21 cellular contexts compared by ENCODE assay signal in the genomic region with DNA sequence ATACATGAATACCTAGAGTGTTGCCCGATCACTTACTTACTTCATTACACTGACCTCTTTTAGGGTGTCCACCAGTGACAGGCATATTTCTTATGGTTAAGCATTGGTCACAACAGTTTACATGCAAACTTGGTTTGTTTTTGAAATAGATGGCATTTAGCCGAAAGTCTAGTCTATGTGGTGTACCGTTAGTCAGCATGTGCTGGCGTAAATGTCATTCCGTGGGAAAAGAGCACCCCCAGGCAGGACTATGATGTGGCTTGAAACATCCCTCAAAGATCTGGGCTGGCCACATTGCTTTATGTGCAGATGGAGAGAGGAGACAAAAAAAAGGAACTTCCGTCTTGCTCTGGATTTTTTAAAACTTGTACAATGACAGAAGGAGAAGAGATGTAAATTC.
DNase-seq lines count a peak whose midpoint lies in the region; ATAC-seq and TF ChIP-seq lines count a peak whose summit lies in the region.
"Had no signal": no experiment of that assay in that cellular context is flagged by ENCODE, and none has a peak within 500 bp of the region (broad histone marks: within the 10 kb centered on the region; RNA-seq: fewer than 3 reads in every experiment).

No MANE protein-coding gene starts in this region.

- WGBS in upper lobe of left lung, 2 donors = 81% methylated on average over 6 of the region's 6 CpGs

- no peaks in the 10 kb centered on the region for H3K27me3 ChIP-seq in upper lobe of left lung
- H3K27me3 ChIP-seq: BLaER1 treated with 17β-estradiol and CSF1 and Interleukin-3, amounts not matched to agents 10 nM and 100 nM; gastroesophageal sphincter; spleen had no signal

- no peak overlapping the region for H3K27ac ChIP-seq in upper lobe of left lung
- H3K27ac ChIP-seq: BLaER1 treated with 17β-estradiol and CSF1 and Interleukin-3, amounts not matched to agents 10 nM and 100 nM; gastroesophageal sphincter; spleen had no signal

- no peak for ATAC-seq in upper lobe of left lung (ENCODE audit: low FRiP score in 2 of 2)
- no peak for ATAC-seq in HG02798 (IDR thresholded peaks at IDR 0.05; ENCODE audit: poor library complexity, unreplicated experiment)
- ATAC-seq: gastroesophageal sphincter had no signal

- peak; percentile 12 for DNase-seq in CMK (ENCODE audit: low read depth)
- peak; percentile 41 for DNase-seq in HT1080 (ENCODE audit: low read depth)
- DNase-seq in amniotic epithelial cell (ENCODE audit: low read depth) = peak; percentile 50
- peak; percentile 66 to 85 for DNase-seq in foreskin fibroblast
- DNase-seq in UCSD-AML1 (lab: John Stamatoyannopoulos, UW; ENCODE audit: unreplicated experiment) = no peak
- DNase-seq in SW480 (ENCODE audit: low spot score) = no peak
- DNase-seq in upper lobe of left lung = no peak
- DNase-seq: activated CD4-positive, alpha-beta T cell treated with anti-CD3 and anti-CD28 coated beads for 48 hours; activated CD8-positive, alpha-beta memory T cell treated with anti-CD3 and anti-CD28 coated beads, Interleukin-2, amount 50 U/mL, for 4 hours; activated gamma-delta T cell; aorta; DMS53; mesendoderm; NCI-H1092 treated with DMSO at 0.1 percent for 48 hours; NCI-H2107; NCI-H69; SIG-M5; spleen had no signal

- no peak for TF ChIP-seq POLR2A in upper lobe of left lung (IDR thresholded peaks at IDR 0.05)

- no peaks in the 10 kb centered on the region for H3K9me3 ChIP-seq in upper lobe of left lung
- H3K9me3 ChIP-seq: BLaER1 treated with 17β-estradiol and CSF1 and Interleukin-3, amounts not matched to agents 10 nM and 100 nM; gastroesophageal sphincter; spleen had no signal

- no peaks in the 10 kb centered on the region for H3K36me3 ChIP-seq in upper lobe of left lung
- H3K36me3 ChIP-seq: BLaER1 treated with 17β-estradiol and CSF1 and Interleukin-3, amounts not matched to agents 10 nM and 100 nM; gastroesophageal sphincter; spleen had no signal

- TF ChIP-seq EP300 in upper lobe of left lung (IDR thresholded peaks at IDR 0.05) = no peak

- no peak for TF ChIP-seq CTCF in foreskin fibroblast (IDR thresholded peaks at IDR 0.05; ENCODE audit: low read depth, low read length)
- TF ChIP-seq CTCF in upper lobe of left lung (IDR thresholded peaks at IDR 0.05) = no peak

- peaks cover 0 to 2% (median 0%) of the 10 kb centered on the region in 4 donors for H3K4me1 ChIP-seq in upper lobe of left lung
- H3K4me1 ChIP-seq: BLaER1 treated with 17β-estradiol and CSF1 and Interleukin-3, amounts not matched to agents 10 nM and 100 nM; gastroesophageal sphincter had no signal

- H3K4me3 ChIP-seq in foreskin fibroblast (ENCODE audit: low read depth in 1 of 2, low read length in 2 of 2) (no peak overlapping the region), upper lobe of left lung (no peak overlapping the region)
- H3K4me3 ChIP-seq: BLaER1 treated with 17β-estradiol and CSF1 and Interleukin-3, amounts not matched to agents 10 nM and 100 nM; gastroesophageal sphincter; spleen had no signal

Comparison
In these comparisons a context has a peak if more than half of its experiments do, and no peak if none do; other contexts are left out.
1. DNase-seq: peak in CMK (single experiment), HT1080 (single experiment), amniotic epithelial cell (single experiment) and foreskin fibroblast (2 of 2); none in UCSD-AML1 (single experiment), SW480 (single experiment) and upper lobe of left lung (0 of 2).